9 cellular contexts compared by ENCODE assay signal in the genomic region with DNA sequence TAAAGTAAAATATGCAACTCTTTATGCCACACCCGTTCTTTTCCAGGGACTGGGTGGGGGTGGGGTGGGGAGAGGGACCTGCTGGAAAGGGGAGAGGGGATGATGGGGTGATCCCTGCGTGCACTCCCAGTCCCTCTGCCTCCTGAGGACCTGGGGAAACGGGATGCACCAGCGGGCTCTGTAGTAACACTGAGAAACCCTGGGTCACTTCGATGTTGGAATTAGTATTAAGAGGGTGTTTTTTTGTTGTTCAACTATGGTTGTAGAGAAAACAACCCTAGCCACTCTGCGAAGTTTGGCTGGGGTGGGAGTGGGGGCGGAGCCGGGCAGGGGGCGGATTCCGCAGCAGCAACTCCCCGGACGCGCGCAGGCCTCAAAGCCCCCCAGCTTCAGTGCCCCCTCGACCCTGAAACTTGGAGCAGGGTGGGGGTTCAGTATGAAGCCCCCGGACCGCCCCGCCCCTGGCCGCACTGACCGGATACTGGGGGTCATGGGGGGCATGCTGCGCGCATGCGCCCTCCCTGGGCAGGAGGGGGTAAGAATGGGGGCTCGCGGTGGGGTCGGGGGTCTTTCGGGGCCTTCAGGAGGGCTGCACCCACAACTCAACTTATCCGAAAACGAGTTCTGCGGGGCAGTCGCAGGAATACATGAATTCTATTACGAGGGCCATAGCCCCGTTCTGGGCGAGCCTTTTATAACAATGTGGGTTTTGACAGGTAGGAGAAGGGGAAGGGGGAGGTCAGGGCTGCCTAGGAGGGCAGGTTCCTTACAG. TPM values are rescaled to one million over a fixed set of nuclear protein-coding genes. Genes with fewer than 3 reads are reported as not detected.
A peak's percentile ranks its signal among the peaks of the same experiment; 100 is the strongest.
DNase-seq lines count a peak whose midpoint lies in the region; ATAC-seq and TF ChIP-seq lines count a peak whose summit lies in the region.
"Had no signal": no experiment of that assay in that cellular context is flagged by ENCODE, and none has a peak within 500 bp of the region (broad histone marks: within the 10 kb centered on the region; RNA-seq: fewer than 3 reads in every experiment).

No MANE protein-coding gene starts in this region.

- H3K36me3 ChIP-seq in mammary epithelial cell (ENCODE audit: insufficient read depth, low read length) (no peaks in the 10 kb centered on the region), left lung (no peaks in the 10 kb centered on the region)

- in situ Hi-C loops in mammary epithelial cell (cut with MboI; ENCODE audit: low sequenced_read_pairs in 2 of 2): no loop called here

- H3K9ac ChIP-seq in mammary epithelial cell (ENCODE audit: insufficient read depth, low read length): no peak overlapping the region

- BruUV-seq in mammary epithelial cell (replicated peaks; lab: Mats Ljungman, UMichigan): no TSS peak

- H3K9me3 ChIP-seq in mammary epithelial cell (replicated peaks; ENCODE audit: insufficient read depth, low read length) (no peaks in the 10 kb centered on the region), left lung (no peaks in the 10 kb centered on the region)

- peak overlapping the region; percentile 79 for H3K4me2 ChIP-seq in mammary epithelial cell (ENCODE audit: insufficient read depth, low read depth, low read length)

- no peak for TF ChIP-seq CTCF in mammary epithelial cell (conservative IDR thresholded peaks at IDR 0.05 in 1 of 2, IDR thresholded peaks at IDR 0.05 in 1 of 2; ENCODE audit: extremely low read depth in 1 of 2, insufficient read depth in 1 of 2, low read depth in 1 of 2, low read length in 2 of 2)
- no peak for TF ChIP-seq CTCF in left lung (IDR thresholded peaks at IDR 0.05)

- no peaks in the 10 kb centered on the region for H3K36me3 Mint-ChIP-seq in IgD-negative memory B cell

- ATAC-seq in left lung (no peak), GM21390 (IDR thresholded peaks at IDR 0.05; ENCODE audit: unreplicated experiment) (no peak), GM21619 (IDR thresholded peaks at IDR 0.05; ENCODE audit: unreplicated experiment) (no peak), GM18861 (IDR thresholded peaks at IDR 0.05; ENCODE audit: unreplicated experiment) (no peak)
- no peak for ATAC-seq in stimulated activated naive CD8-positive, alpha-beta T cell treated with anti-CD3 and anti-CD28 coated beads, Interleukin-15, amount 100 ng/mL, for 72 hours

- peaks cover 31% of the 10 kb centered on the region for H3K27me3 Mint-ChIP-seq in IgD-negative memory B cell
- H3K27me3 Mint-ChIP-seq in stimulated activated naive CD8-positive, alpha-beta T cell treated with anti-CD3 and anti-CD28 coated beads, Interleukin-15, amount 100 ng/mL, for 72 hours: peaks cover 47% of the 10 kb centered on the region

- dilution Hi-C loops in mammary epithelial cell (cut with HindIII; ENCODE audit: low sequenced_read_pairs): no loop called here

- H3K4me1 ChIP-seq in mammary epithelial cell (ENCODE audit: insufficient read depth, low read length) (peaks cover 10% of the 10 kb centered on the region), left lung (peaks cover 10 to 29% of the 10 kb centered on the region in 2 donors)

- H3K27ac ChIP-seq in mammary epithelial cell (ENCODE audit: insufficient read depth, low read depth, low read length): no peak overlapping the region
- H3K27ac ChIP-seq in left lung: peak overlapping the region in 1 of 2 donors; percentile 60

- no peaks in the 10 kb centered on the region for H4K20me1 ChIP-seq in mammary epithelial cell (ENCODE audit: insufficient read depth, low read length)

- peak overlapping the region; percentile 34 to 67 (median 45) for H3K4me3 Mint-ChIP-seq in IgD-negative memory B cell
- H3K4me3 Mint-ChIP-seq in stimulated activated naive CD8-positive, alpha-beta T cell treated with anti-CD3 and anti-CD28 coated beads, Interleukin-15, amount 100 ng/mL, for 72 hours: peak overlapping the region; percentile 65 to 86

- peaks cover 16 to 24% (median 23%) of the 10 kb centered on the region in 3 donors for H3K4me1 Mint-ChIP-seq in IgD-negative memory B cell
- peaks cover 33% of the 10 kb centered on the region for H3K4me1 Mint-ChIP-seq in stimulated activated naive CD8-positive, alpha-beta T cell treated with anti-CD3 and anti-CD28 coated beads, Interleukin-15, amount 100 ng/mL, for 72 hours

- peak overlapping the region; percentile 72 for H2AFZ ChIP-seq in mammary epithelial cell (ENCODE audit: low read depth, low read length)

- H3K4me3 ChIP-seq in mammary epithelial cell (replicated peaks in 1 of 3; ENCODE audit: insufficient read depth in 1 of 3, low read depth in 2 of 3, low read length in 3 of 3): no peak overlapping the region
- H3K4me3 ChIP-seq in left lung: peak overlapping the region; percentile 46 to 55

- H3K27ac Mint-ChIP-seq in IgD-negative memory B cell: peak overlapping the region in 1 of 3 donors; percentile 10
- H3K27ac Mint-ChIP-seq in stimulated activated naive CD8-positive, alpha-beta T cell treated with anti-CD3 and anti-CD28 coated beads, Interleukin-15, amount 100 ng/mL, for 72 hours: no peak overlapping the region

- H3K27me3 ChIP-seq in mammary epithelial cell (ENCODE audit: insufficient read depth, low read length) (peaks cover 15% of the 10 kb centered on the region), left lung (peaks cover 12 to 97% of the 10 kb centered on the region in 2 donors)

- no peaks in the 10 kb centered on the region for H3K79me2 ChIP-seq in mammary epithelial cell (ENCODE audit: insufficient read depth, low read length)

- CTCF ChIA-PET in mammary epithelial cell (lab: Charles Lee; ENCODE audit: low non-redundant PET): no interaction called here

- no peak for DNase-seq in mammary epithelial cell
- no peak for DNase-seq in left lung
- no peak for DNase-seq in stimulated activated naive CD8-positive, alpha-beta T cell treated with anti-CD3 and anti-CD28 coated beads, Interleukin-15, amount 100 ng/mL, for 72 hours
- no peak for DNase-seq in NCI-H1436 (lab: John Stamatoyannopoulos, UW)
- DNase-seq: NCI-H1105 had no signal

- 4% methylated on average over 4 of the region's 34 CpGs for WGBS in mammary epithelial cell (ENCODE audit: low coverage, missing lambda C conversion rate)

- H3K9me3 Mint-ChIP-seq in IgD-negative memory B cell: no peaks in the 10 kb centered on the region
- H3K9me3 Mint-ChIP-seq in stimulated activated naive CD8-positive, alpha-beta T cell treated with anti-CD3 and anti-CD28 coated beads, Interleukin-15, amount 100 ng/mL, for 72 hours: no peaks in the 10 kb centered on the region

- intact Hi-C loops in mammary epithelial cell (cut with micrococcal nuclease) (no loop called here), left lung (cut with DNase I) (no loop called here)

RNA-seq across cellular contexts. Expression of a gene that starts 1.3 kb away (rescaled TPM):
- polyA plus RNA-seq in IgD-negative memory B cell (not detected), mammary epithelial cell (1.3 TPM)
- total RNA-seq in mammary epithelial cell (1 to 10 TPM; 2.6 to 6.3 TPM), left lung (10 to 100 TPM; 16.5 to 20.0 TPM)
- polyA minus RNA-seq in mammary epithelial cell: not detected

RNA-seq across cellular contexts. Expression of a gene that starts 5.3 kb away (rescaled TPM):
- 0.91 TPM for polyA plus RNA-seq in IgD-negative memory B cell
- total RNA-seq in mammary epithelial cell: 1 to 10 TPM; 1.6 to 8.8 TPM
- polyA plus RNA-seq in mammary epithelial cell: 2.9 TPM
- polyA minus RNA-seq in mammary epithelial cell: 1.2 TPM
- total RNA-seq in left lung: 10 to 100 TPM; 20.1 to 30.4 TPM

RNA-seq across cellular contexts. Expression of a gene that starts 19.0 kb away (rescaled TPM):
- polyA plus RNA-seq in IgD-negative memory B cell (15.5 TPM), mammary epithelial cell (79.6 TPM)
- total RNA-seq in mammary epithelial cell (100 to 1,000 TPM in 1 of 2 donors, 10 to 100 TPM in 1; 89.0 to 111 TPM), left lung (10 to 100 TPM; 43.4 to 44.1 TPM)
- polyA minus RNA-seq in mammary epithelial cell: 167 TPM

RNA-seq across cellular contexts. Expression of a gene that starts 23.0 kb away (rescaled TPM):
- polyA plus RNA-seq in IgD-negative memory B cell (not detected), mammary epithelial cell (10.8 TPM)
- total RNA-seq in mammary epithelial cell (10 to 100 TPM in 1 of 2 donors, 1 to 10 TPM in 1; 8.0 to 13.4 TPM), left lung (1 to 10 TPM; 2.0 to 3.8 TPM)
- 36.0 TPM for polyA minus RNA-seq in mammary epithelial cell

Comparison
In these comparisons a context has a peak if more than half of its experiments do, and no peak if none do; other contexts are left out.
1. H3K4me3 ChIP-seq: peak in left lung (2 of 2); none in mammary epithelial cell (0 of 3).